In the genomic region with DNA sequence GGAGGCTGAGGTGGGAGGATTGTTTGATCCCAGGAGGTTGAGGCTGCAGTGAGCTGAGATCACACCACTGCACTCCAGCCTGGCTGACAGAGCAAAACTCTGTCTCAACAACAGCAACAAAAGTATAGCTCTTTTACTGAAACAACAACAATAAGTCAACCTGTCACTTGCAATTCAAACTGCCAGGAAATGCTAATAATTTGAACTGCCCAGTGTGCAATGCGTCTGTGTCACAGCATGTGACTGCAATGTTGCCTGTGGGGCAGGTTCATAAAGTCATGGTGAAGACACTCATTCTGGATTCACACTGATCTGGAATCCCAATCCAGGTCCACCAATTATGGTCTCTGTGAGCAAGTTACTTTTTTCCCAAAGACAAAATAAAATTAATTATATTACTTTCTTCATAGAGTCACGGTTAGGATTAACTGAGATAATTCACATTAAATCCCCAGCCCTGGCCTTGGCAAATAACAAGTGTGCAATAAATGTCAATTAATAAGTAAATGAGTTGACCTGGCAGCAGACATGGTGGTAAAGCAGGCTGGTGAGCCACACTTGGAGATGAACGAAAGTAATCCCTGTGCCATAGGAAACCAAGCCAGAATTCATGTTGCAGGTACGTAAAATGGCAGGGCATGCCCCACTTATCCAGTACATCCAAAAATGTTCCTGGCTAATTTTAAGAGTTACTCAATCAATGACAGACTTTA, we compare ENCODE assay signal across 21 cellular contexts.
"Had no signal": no experiment of that assay in that cellular context is flagged by ENCODE, and none has a peak within 500 bp of the region (broad histone marks: within the 10 kb centered on the region; RNA-seq: fewer than 3 reads in every experiment).

No MANE protein-coding gene starts in this region.

- FAIRE-seq: TTC549 had no signal

- H3K36me3 ChIP-seq: left ventricle myocardium inferior, thoracic aorta, upper lobe of right lung, WERI-Rb-1 had no signal

- H3K4me3 Mint-ChIP-seq: activated CD4-positive, alpha-beta T cell treated with anti-CD3 and anti-CD28 coated beads, Interleukin-2, amount 10 ng/mL, durations not matched to agents 7 days and 5 days; activated CD8-positive, alpha-beta memory T cell treated with anti-CD3 and anti-CD28 coated beads, Interleukin-2, amount 10 ng/mL, durations not matched to agents 7 days and 5 days; activated CD8-positive, alpha-beta T cell treated with anti-CD3 and anti-CD28 coated beads for 36 hours; activated naive CD8-positive, alpha-beta T cell treated with anti-CD3 and anti-CD28 coated beads, Interleukin-2, amount 10 ng/mL, durations not matched to agents 7 days and 5 days; immature natural killer cell had no signal

- H3K9me3 ChIP-seq: left ventricle myocardium inferior, thoracic aorta, upper lobe of right lung had no signal

- H3K27me3 Mint-ChIP-seq: activated CD4-positive, alpha-beta T cell treated with anti-CD3 and anti-CD28 coated beads, Interleukin-2, amount 10 ng/mL, durations not matched to agents 7 days and 5 days; activated CD8-positive, alpha-beta memory T cell treated with anti-CD3 and anti-CD28 coated beads, Interleukin-2, amount 10 ng/mL, durations not matched to agents 7 days and 5 days; activated CD8-positive, alpha-beta T cell treated with anti-CD3 and anti-CD28 coated beads for 36 hours had no signal

- ATAC-seq: activated CD8-positive, alpha-beta memory T cell treated with anti-CD3 and anti-CD28 coated beads, Interleukin-2, amount 10 ng/mL, durations not matched to agents 7 days and 5 days; activated CD8-positive, alpha-beta T cell treated with anti-CD3 and anti-CD28 coated beads for 36 hours; foreskin keratinocyte had no signal

- H3K36me3 Mint-ChIP-seq: activated CD8-positive, alpha-beta memory T cell treated with anti-CD3 and anti-CD28 coated beads, Interleukin-2, amount 10 ng/mL, durations not matched to agents 7 days and 5 days; activated naive CD8-positive, alpha-beta T cell treated with anti-CD3 and anti-CD28 coated beads, Interleukin-2, amount 10 ng/mL, durations not matched to agents 7 days and 5 days; immature natural killer cell had no signal

- H3K27me3 ChIP-seq: foreskin keratinocyte, upper lobe of right lung had no signal

- H3K9me3 Mint-ChIP-seq: activated CD4-positive, alpha-beta T cell treated with anti-CD3 and anti-CD28 coated beads, Interleukin-2, amount 10 ng/mL, durations not matched to agents 7 days and 5 days; activated CD8-positive, alpha-beta T cell treated with anti-CD3 and anti-CD28 coated beads for 36 hours; activated naive CD8-positive, alpha-beta T cell treated with anti-CD3 and anti-CD28 coated beads, Interleukin-2, amount 10 ng/mL, durations not matched to agents 7 days and 5 days; immature natural killer cell had no signal

- H3K4me1 ChIP-seq: foreskin keratinocyte, left ventricle myocardium inferior had no signal

- DNase-seq: activated CD4-positive, alpha-beta T cell treated with anti-CD3 and anti-CD28 coated beads, Interleukin-2, amount 10 ng/mL, durations not matched to agents 7 days and 5 days; activated CD4-positive, CD25-positive, alpha-beta regulatory T cell treated with anti-CD3 and anti-CD28 coated beads, Interleukin-2, amount 50 U/mL, for 72 hours; activated CD8-positive, alpha-beta memory T cell treated with anti-CD3 and anti-CD28 coated beads, Interleukin-2, amount 10 ng/mL, durations not matched to agents 7 days and 5 days; activated CD8-positive, alpha-beta T cell treated with anti-CD3 and anti-CD28 coated beads for 36 hours; activated naive CD8-positive, alpha-beta T cell treated with anti-CD3 and anti-CD28 coated beads, Interleukin-2, amount 10 ng/mL, durations not matched to agents 7 days and 5 days; activated T-cell treated with anti-CD3 and anti-CD28 coated beads for 4 hours; amniotic stem cell; cerebellar nuclear complex; cortex of kidney; foreskin keratinocyte; immature natural killer cell; left ventricle myocardium inferior; nucleus accumbens; stimulated activated CD4-positive, alpha-beta T cell treated with anti-CD3 and anti-CD28 coated beads, Interleukin-4, amount 100 ng/mL, for 24 hours; stimulated activated naive CD4-positive, alpha-beta T cell treated with Interleukin-2 at 50 U/mL for 16 hours; T-helper 1 cell; upper lobe of right lung; WERI-Rb-1 had no signal

- H3K27ac ChIP-seq: epithelial cell of prostate, foreskin keratinocyte, left ventricle myocardium inferior, thoracic aorta, upper lobe of right lung, WERI-Rb-1 had no signal

- H3K4me3 ChIP-seq: left ventricle myocardium inferior, thoracic aorta, upper lobe of right lung had no signal

- H3K27ac Mint-ChIP-seq: activated CD4-positive, alpha-beta T cell treated with anti-CD3 and anti-CD28 coated beads, Interleukin-2, amount 10 ng/mL, durations not matched to agents 7 days and 5 days; activated CD8-positive, alpha-beta memory T cell treated with anti-CD3 and anti-CD28 coated beads, Interleukin-2, amount 10 ng/mL, durations not matched to agents 7 days and 5 days; activated CD8-positive, alpha-beta T cell treated with anti-CD3 and anti-CD28 coated beads for 36 hours; activated naive CD8-positive, alpha-beta T cell treated with anti-CD3 and anti-CD28 coated beads, Interleukin-2, amount 10 ng/mL, durations not matched to agents 7 days and 5 days; immature natural killer cell had no signal
